In genomic region chr4:111957131-111957530, GRCh38 we compare ENCODE assay signal across 25 cellular contexts.
"Had no signal": no experiment of that assay in that cellular context is flagged by ENCODE, and none has a peak within 500 bp of the region (broad histone marks: within the 10 kb centered on the region; RNA-seq: fewer than 3 reads in every experiment).

No MANE protein-coding gene starts in this region.

- H3K4me3 ChIP-seq: pancreas, prostate gland, right lobe of liver, sigmoid colon, stomach, thoracic aorta, thyroid gland, tibial nerve, upper lobe of left lung, vagina had no signal

- H3K36me3 ChIP-seq: neutrophil, pancreas, prostate gland, right lobe of liver, sigmoid colon, stomach, thoracic aorta, thyroid gland, tibial nerve, upper lobe of left lung, vagina had no signal

- FAIRE-seq: pancreas, small intestine, urothelium cell line had no signal

- H3K9me3 ChIP-seq: neutrophil, pancreas, prostate gland, right lobe of liver, sigmoid colon, stomach, thoracic aorta, thyroid gland, tibial nerve, upper lobe of left lung, vagina had no signal

- H3K4me1 ChIP-seq: pancreas, prostate gland, right lobe of liver, sigmoid colon, thyroid gland, tibial nerve, upper lobe of left lung, vagina had no signal

- ATAC-seq: naive thymus-derived CD8-positive, alpha-beta T cell; natural killer cell treated with Interleukin-12 subunit alpha and Interleukin-12 subunit beta and Interleukin-15 and Interleukin-18, amount 100 ng/mL, for 72 hours; pancreas; right cardiac atrium; right lobe of liver; stimulated activated effector memory CD8-positive, alpha-beta T cell treated with anti-CD3 and anti-CD28 coated beads, Interleukin-12 subunit alpha, Interleukin-12 subunit beta, amount 100 ng/mL, for 72 hours; stimulated activated naive B cell treated with anti-CD40 and anti-IgM and Interleukin-4, amounts not matched to agents 10 μg/mL and 1 μg/mL and 100 μg/mL, for 72 hours had no signal

- H3K27ac ChIP-seq: neutrophil, pancreas, prostate gland, right lobe of liver, sigmoid colon, stomach, thoracic aorta, thyroid gland, tibial nerve, upper lobe of left lung, vagina had no signal

- H3K27me3 ChIP-seq: neutrophil, right lobe of liver, sigmoid colon, stomach, thyroid gland, tibial nerve, upper lobe of left lung, vagina had no signal

- DNase-seq: naive thymus-derived CD8-positive, alpha-beta T cell; nephron progenitor cell; pancreas; right cardiac atrium; right lobe of liver; sigmoid colon; small intestine; stimulated activated CD4-positive, alpha-beta T cell treated with anti-CD3 and anti-CD28 coated beads, Interleukin-15, amount 100 ng/mL, for 24 hours; stimulated activated CD4-positive, alpha-beta T cell treated with anti-CD3 and anti-CD28 coated beads, Interleukin-2, amount 100 ng/mL, for 24 hours; stimulated activated CD4-positive, alpha-beta T cell treated with anti-CD3 and anti-CD28 coated beads, Interleukin-2, amount 100 ng/mL, for 48 hours; stimulated activated CD4-positive, alpha-beta T cell treated with anti-CD3 and anti-CD28 coated beads, Interleukin-4, amount 100 ng/mL, for 24 hours; stimulated activated naive B cell treated with anti-CD40 and anti-IgM and Interleukin-4, amounts not matched to agents 10 μg/mL and 1 μg/mL and 100 μg/mL, for 72 hours; stimulated activated naive CD4-positive, alpha-beta T cell treated with Interleukin-2 at 50 U/mL for 16 hours; stomach; thyroid gland; trophoblast cell; upper lobe of left lung had no signal
